ENCODE assay signal across 20 cellular contexts in genomic region chr11:6565325-6565724, GRCh38.
"Had no signal": no experiment of that assay in that cellular context is flagged by ENCODE, and none has a peak within 500 bp of the region (broad histone marks: within the 10 kb centered on the region; RNA-seq: fewer than 3 reads in every experiment).

No MANE protein-coding gene starts in this region.

- H3K9me3 ChIP-seq: left ventricle myocardium inferior, lower lobe of right lung, neutrophil, spleen, stomach, thoracic aorta had no signal

- FAIRE-seq: endothelial cell of umbilical vein, kidney, urothelium cell line had no signal

- H3K27me3 ChIP-seq: foreskin keratinocyte, neutrophil, spleen, stomach had no signal

- DNase-seq: effector CD4-positive, alpha-beta T cell; foreskin keratinocyte; kidney; left cardiac atrium; left ventricle myocardium inferior; lower lobe of right lung; posterior cingulate gyrus; spleen; stimulated activated CD4-positive, alpha-beta T cell treated with anti-CD3 and anti-CD28 coated beads, Interleukin-15, amount 100 ng/mL, for 24 hours; stimulated activated CD4-positive, alpha-beta T cell treated with anti-CD3 and anti-CD28 coated beads, Interleukin-1b, Interleukin-23, amount 100 ng/mL, for 48 hours; stimulated activated CD4-positive, alpha-beta T cell treated with anti-CD3 and anti-CD28 coated beads, Interleukin-4, amount 100 ng/mL, for 24 hours; stomach; substantia nigra had no signal

- H3K4me1 ChIP-seq: foreskin keratinocyte, lower lobe of right lung had no signal

- H3K36me3 ChIP-seq: left ventricle myocardium inferior, lower lobe of right lung, neutrophil, thoracic aorta had no signal

- ATAC-seq: foreskin keratinocyte; left cardiac atrium; lower lobe of right lung; sciatic nerve; stimulated activated memory B cell treated with anti-CD40 and anti-IgM and Interleukin-4, amounts not matched to agents 10 μg/mL and 1 μg/mL and 100 μg/mL, for 72 hours had no signal

- H3K27ac ChIP-seq: coronary artery, foreskin keratinocyte, left ventricle myocardium inferior, lower lobe of right lung, neutrophil, spleen, stomach, thoracic aorta had no signal

- H3K4me3 ChIP-seq: coronary artery, left ventricle myocardium inferior, lower lobe of right lung, spleen, stomach, thoracic aorta had no signal
